In the genomic region with DNA sequence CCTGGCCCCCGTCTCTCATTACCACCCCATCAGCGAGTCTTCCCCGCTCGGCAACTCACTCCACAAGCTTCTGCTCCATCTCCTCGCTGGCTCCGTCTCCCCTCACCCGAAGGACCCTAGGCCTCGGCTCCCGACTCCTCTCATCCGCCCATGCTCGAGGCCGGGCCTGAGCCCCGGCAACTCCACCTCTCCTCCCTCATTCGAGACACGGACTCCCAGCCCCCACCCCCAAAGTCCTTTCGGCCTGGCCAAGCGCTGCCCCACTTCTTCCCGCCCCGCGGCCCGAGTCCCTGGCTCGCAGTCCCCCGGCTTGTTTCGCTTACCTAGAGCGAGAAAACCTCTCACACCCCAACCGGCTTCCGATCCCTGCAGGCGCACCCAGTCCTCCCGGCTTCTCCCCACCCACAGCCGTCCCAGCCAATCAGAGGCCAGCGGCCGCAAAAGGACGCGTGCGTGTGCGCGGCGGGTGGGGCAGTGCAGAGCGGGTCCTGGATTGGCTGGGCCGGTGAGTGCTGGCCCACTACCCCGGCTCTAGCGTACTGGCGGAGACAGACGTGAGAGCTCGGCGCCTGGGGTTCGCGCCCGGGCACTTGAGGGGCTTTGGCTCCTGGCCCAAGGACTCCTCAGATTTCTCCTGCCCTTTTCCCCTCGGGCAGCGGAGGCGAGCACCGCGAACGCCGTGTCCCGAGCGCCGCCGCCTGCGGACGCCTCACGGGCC, we compare ENCODE assay signal across 8 cellular contexts. TPM values are rescaled to one million over a fixed set of nuclear protein-coding genes. Genes with fewer than 3 reads are reported as not detected.
DNase-seq lines count a peak whose midpoint lies in the region; ATAC-seq and TF ChIP-seq lines count a peak whose summit lies in the region.

Gene HIGD1A, minus strand, starts transcription at position 378 of the 718 bp plus-strand sequence. CDS start 10,237 bp downstream, outside the sequence.

- peaks cover 32% of the 10 kb centered on the region for H3K4me1 Mint-ChIP-seq in T-helper 1 cell treated with Interleukin-12 subunit alpha and Interleukin-12 subunit beta and Interleukin-4 antibody, amounts not matched to agents 30 μg/mL and 1 μg/mL, for 36 hours (ENCODE audit: low read depth)
- H3K4me1 Mint-ChIP-seq in progenitor cell of endocrine pancreas (ENCODE audit: low read depth): peaks cover 43% of the 10 kb centered on the region

- intact Hi-C loops in left cardiac atrium (cut with DNase I): no loop called here

- H3K4me3 Mint-ChIP-seq in T-helper 1 cell treated with Interleukin-12 subunit alpha and Interleukin-12 subunit beta and Interleukin-4 antibody, amounts not matched to agents 30 μg/mL and 1 μg/mL, for 36 hours: peak within 1 kb of the TSS; percentile 98
- H3K4me3 Mint-ChIP-seq in progenitor cell of endocrine pancreas (ENCODE audit: low read depth): peak within 1 kb of the TSS; percentile 95

- H3K27me3 Mint-ChIP-seq in T-helper 1 cell treated with Interleukin-12 subunit alpha and Interleukin-12 subunit beta and Interleukin-4 antibody, amounts not matched to agents 30 μg/mL and 1 μg/mL, for 36 hours (ENCODE audit: low read depth): peaks cover 24% of the 10 kb centered on the region
- H3K27me3 Mint-ChIP-seq in progenitor cell of endocrine pancreas: no peaks in the 10 kb centered on the region

- ATAC-seq in HG02884 (IDR thresholded peaks at IDR 0.05; ENCODE audit: unreplicated experiment) (peak; percentile 98), left cardiac atrium (peak; percentile 99 to 100)

- in situ Hi-C loops in GM13977 (cut with MboI; ENCODE audit: low pct_unique_long_range_greater_than_20kb, low sequenced_read_pairs, unreplicated experiment): no loop called here

- H3K9me3 Mint-ChIP-seq in T-helper 1 cell treated with Interleukin-12 subunit alpha and Interleukin-12 subunit beta and Interleukin-4 antibody, amounts not matched to agents 30 μg/mL and 1 μg/mL, for 36 hours: no peaks in the 10 kb centered on the region
- no peaks in the 10 kb centered on the region for H3K9me3 Mint-ChIP-seq in progenitor cell of endocrine pancreas (ENCODE audit: low read depth)

- peak within 1 kb of the TSS; percentile 93 for H3K27ac Mint-ChIP-seq in T-helper 1 cell treated with Interleukin-12 subunit alpha and Interleukin-12 subunit beta and Interleukin-4 antibody, amounts not matched to agents 30 μg/mL and 1 μg/mL, for 36 hours
- peak within 1 kb of the TSS; percentile 99 for H3K27ac Mint-ChIP-seq in progenitor cell of endocrine pancreas

- TF ChIP-seq CTCF in GM13977 (IDR thresholded peaks at IDR 0.05; ENCODE audit: extremely low read depth, insufficient read depth, missing control alignments) (no peak), progenitor cell of endocrine pancreas (IDR thresholded peaks at IDR 0.05; ENCODE audit: unreplicated experiment) (no peak)

- H3K36me3 Mint-ChIP-seq in T-helper 1 cell treated with Interleukin-12 subunit alpha and Interleukin-12 subunit beta and Interleukin-4 antibody, amounts not matched to agents 30 μg/mL and 1 μg/mL, for 36 hours (ENCODE audit: low read depth): peaks cover 17% of the 10 kb centered on the region
- peaks cover 4% of the 10 kb centered on the region for H3K36me3 Mint-ChIP-seq in progenitor cell of endocrine pancreas (ENCODE audit: insufficient read depth)

- DNase-seq in GM13977 (ENCODE audit: low spot score) (peak; percentile 97), NCI-H1694 (lab: John Stamatoyannopoulos, UW) (peak; percentile 38), amniotic stem cell (lab: John Stamatoyannopoulos, UW) (peak; percentile 95), left cardiac atrium (peak; percentile 96), progenitor cell of endocrine pancreas (ENCODE audit: low spot score, unreplicated experiment) (peak; percentile 86), ureter (ENCODE audit: low spot score) (peak; percentile 97)

RNA-seq across cellular contexts. Expression of gene HIGD1A, which starts in this region (rescaled TPM):
- total RNA-seq in left cardiac atrium (100 to 1,000 TPM; 200 to 270 TPM), progenitor cell of endocrine pancreas (90.6 and 92.3 TPM in 2 replicates), ureter (182 TPM)

Comparison
In these comparisons a context has a peak if more than half of its experiments do, and no peak if none do; other contexts are left out.
1. Peak in every context shown above with its lines: DNase-seq and ATAC-seq.
2. DNase-seq: peak in every context shown above with its lines; median percentile 97 in GM13977; 97 in ureter; 96 in left cardiac atrium; 95 in amniotic stem cell; 86 in progenitor cell of endocrine pancreas; 38 in NCI-H1694.